Comparison of ENCODE assay signal across 1 cellular context in genomic region chr3:66038726-66039589, GRCh38.
TF ChIP-seq lines count a peak whose summit lies in the region.

Gene MAGI1, minus strand, starts transcription at chr3:66038918. Its CDS starts 610 bp downstream, at chr3:66038308.

TF ChIP-seq in HEK293, 187 proteins besides CTCF, POLR2A, EP300 and RAD21 (continued from another document):
- TF ChIP-seq ZNF561 (tag by site-specific recombination; IDR thresholded peaks at IDR 0.05; ENCODE audit: borderline replicate concordance) (0 out of 2 replicates have a peak, but pooled peaks have one; percentile 38), ZNF645 (tag by site-specific recombination; IDR thresholded peaks at IDR 0.05) (no peak), ZNF830 (tag by site-specific recombination; IDR thresholded peaks at IDR 0.05; ENCODE audit: low read depth) (no peak), ZNF146 (tag by site-specific recombination; IDR thresholded peaks at IDR 0.05) (no peak), ZNF510 (tag by site-specific recombination; IDR thresholded peaks at IDR 0.05; ENCODE audit: insufficient replicate concordance) (no peak), ZNF560 (tag by site-specific recombination; IDR thresholded peaks at IDR 0.05; ENCODE audit: borderline replicate concordance) (no peak), PRDM10 (tag by site-specific recombination; IDR thresholded peaks at IDR 0.05) (peak; percentile 83), HOXA7 (CRISPR knock-in tag; IDR thresholded peaks at IDR 0.05; ENCODE audit: borderline replicate concordance) (no peak), GLIS2 (tag by site-specific recombination; IDR thresholded peaks at IDR 0.05) (peak; percentile 44; the same call in 1 of the 2 replicates), TSHZ1 (tag by site-specific recombination; IDR thresholded peaks at IDR 0.05; ENCODE audit: borderline replicate concordance) (no peak), WT1 (tag by site-specific recombination; IDR thresholded peaks at IDR 0.05) (no peak), ZNF701 (tag by site-specific recombination; IDR thresholded peaks at IDR 0.05) (no peak), ZNF324 (tag by site-specific recombination; IDR thresholded peaks at IDR 0.05) (peak; percentile 61), SCRT1 (tag by site-specific recombination; IDR thresholded peaks at IDR 0.05; ENCODE audit: borderline replicate concordance) (peak; percentile 97), OSR2 (tag by site-specific recombination; IDR thresholded peaks at IDR 0.05) (no peak), ZNF157 (tag by site-specific recombination; IDR thresholded peaks at IDR 0.05) (no peak), ZNF362 (tag by site-specific recombination; IDR thresholded peaks at IDR 0.05) (no peak), ZNF76 (tag by site-specific recombination; IDR thresholded peaks at IDR 0.05; ENCODE audit: borderline replicate concordance, low read depth) (no peak; the same call in 1 of the 2 replicates), AEBP2 (tag by site-specific recombination; IDR thresholded peaks at IDR 0.05; ENCODE audit: borderline replicate concordance) (no peak), ZBTB17 (tag by site-specific recombination; IDR thresholded peaks at IDR 0.05) (peak; percentile 35; the same call in 1 of the 2 replicates), RBAK (tag by site-specific recombination; IDR thresholded peaks at IDR 0.05) (no peak), SP2 (tag by site-specific recombination; IDR thresholded peaks at IDR 0.05) (peak; percentile 76), ZNF341 (tag by site-specific recombination; IDR thresholded peaks at IDR 0.05; ENCODE audit: low read depth) (peak; percentile 99), MZF1 (tag by site-specific recombination; IDR thresholded peaks at IDR 0.05; ENCODE audit: borderline replicate concordance) (no peak; the same call in 1 of the 2 replicates), ZNF302 (tag by site-specific recombination; IDR thresholded peaks at IDR 0.05; ENCODE audit: low read depth) (no peak), PATZ1 (tag by site-specific recombination; IDR thresholded peaks at IDR 0.05) (peak; percentile 93), ZNF600 (tag by site-specific recombination; IDR thresholded peaks at IDR 0.05) (no peak), ZNF514 (tag by site-specific recombination; IDR thresholded peaks at IDR 0.05) (no peak)
- TF ChIP-seq, protein P1, sequence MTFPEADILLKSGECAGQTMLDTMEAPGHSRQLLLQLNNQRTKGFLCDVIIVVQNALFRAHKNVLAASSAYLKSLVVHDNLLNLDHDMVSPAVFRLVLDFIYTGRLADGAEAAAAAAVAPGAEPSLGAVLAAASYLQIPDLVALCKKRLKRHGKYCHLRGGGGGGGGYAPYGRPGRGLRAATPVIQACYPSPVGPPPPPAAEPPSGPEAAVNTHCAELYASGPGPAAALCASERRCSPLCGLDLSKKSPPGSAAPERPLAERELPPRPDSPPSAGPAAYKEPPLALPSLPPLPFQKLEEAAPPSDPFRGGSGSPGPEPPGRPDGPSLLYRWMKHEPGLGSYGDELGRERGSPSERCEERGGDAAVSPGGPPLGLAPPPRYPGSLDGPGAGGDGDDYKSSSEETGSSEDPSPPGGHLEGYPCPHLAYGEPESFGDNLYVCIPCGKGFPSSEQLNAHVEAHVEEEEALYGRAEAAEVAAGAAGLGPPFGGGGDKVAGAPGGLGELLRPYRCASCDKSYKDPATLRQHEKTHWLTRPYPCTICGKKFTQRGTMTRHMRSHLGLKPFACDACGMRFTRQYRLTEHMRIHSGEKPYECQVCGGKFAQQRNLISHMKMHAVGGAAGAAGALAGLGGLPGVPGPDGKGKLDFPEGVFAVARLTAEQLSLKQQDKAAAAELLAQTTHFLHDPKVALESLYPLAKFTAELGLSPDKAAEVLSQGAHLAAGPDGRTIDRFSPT (tag by site-specific recombination; IDR thresholded peaks at IDR 0.05) = peak; percentile 66; the same call in 1 of the 2 replicates
- TF ChIP-seq, protein P2, sequence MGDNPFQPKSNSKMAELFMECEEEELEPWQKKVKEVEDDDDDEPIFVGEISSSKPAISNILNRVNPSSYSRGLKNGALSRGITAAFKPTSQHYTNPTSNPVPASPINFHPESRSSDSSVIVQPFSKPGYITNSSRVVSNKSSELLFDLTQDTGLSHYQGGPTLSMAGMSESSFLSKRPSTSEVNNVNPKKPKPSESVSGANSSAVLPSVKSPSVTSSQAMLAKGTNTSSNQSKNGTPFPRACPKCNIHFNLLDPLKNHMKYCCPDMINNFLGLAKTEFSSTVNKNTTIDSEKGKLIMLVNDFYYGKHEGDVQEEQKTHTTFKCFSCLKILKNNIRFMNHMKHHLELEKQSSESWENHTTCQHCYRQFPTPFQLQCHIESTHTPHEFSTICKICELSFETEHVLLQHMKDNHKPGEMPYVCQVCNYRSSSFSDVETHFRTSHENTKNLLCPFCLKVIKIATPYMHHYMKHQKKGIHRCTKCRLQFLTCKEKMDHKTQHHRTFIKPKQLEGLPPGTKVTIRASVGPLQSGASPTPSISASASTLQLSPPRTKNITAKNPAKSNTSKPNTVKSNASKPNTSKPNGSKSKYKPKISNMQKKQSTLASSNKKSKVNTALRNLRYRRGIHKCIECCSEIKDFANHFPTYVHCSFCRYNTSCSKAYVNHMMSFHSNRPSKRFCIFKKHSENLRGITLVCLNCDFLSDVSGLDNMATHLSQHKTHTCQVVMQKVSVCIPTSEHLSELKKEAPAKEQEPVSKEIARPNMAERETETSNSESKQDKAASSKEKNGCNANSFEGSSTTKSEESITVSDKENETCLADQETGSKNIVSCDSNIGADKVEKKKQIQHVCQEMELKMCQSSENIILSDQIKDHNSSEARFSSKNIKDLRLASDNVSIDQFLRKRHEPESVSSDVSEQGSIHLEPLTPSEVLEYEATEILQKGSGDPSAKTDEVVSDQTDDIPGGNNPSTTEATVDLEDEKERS (tag by site-specific recombination; IDR thresholded peaks at IDR 0.05) = no peak
